28 cellular contexts compared by ENCODE assay signal in genomic region chr4:170854097-170854496, GRCh38.
"Had no signal": no experiment of that assay in that cellular context is flagged by ENCODE, and none has a peak within 500 bp of the region (broad histone marks: within the 10 kb centered on the region; RNA-seq: fewer than 3 reads in every experiment).

No MANE protein-coding gene starts in this region.

- H3K4me1 ChIP-seq: ascending aorta had no signal

- H3K4me3 ChIP-seq: ascending aorta, cardiac muscle cell had no signal

- H3K27ac Mint-ChIP-seq: activated CD4-positive, alpha-beta memory T cell treated with anti-CD3 and anti-CD28 coated beads, Interleukin-2, amount 10 ng/mL, durations not matched to agents 7 days and 5 days; activated CD4-positive, alpha-beta T cell treated with anti-CD3 and anti-CD28 coated beads for 36 hours; activated CD4-positive, alpha-beta T cell treated with anti-CD3 and anti-CD28 coated beads, Interleukin-2, amount 10 ng/mL, durations not matched to agents 7 days and 5 days; activated CD8-positive, alpha-beta memory T cell treated with anti-CD3 and anti-CD28 coated beads, Interleukin-2, amount 10 ng/mL, durations not matched to agents 7 days and 5 days; activated CD8-positive, alpha-beta T cell treated with anti-CD3 and anti-CD28 coated beads, Interleukin-2, amount 10 ng/mL, durations not matched to agents 7 days and 5 days; activated naive CD4-positive, alpha-beta T cell treated with anti-CD3 and anti-CD28 coated beads, Interleukin-2, amount 10 ng/mL, durations not matched to agents 7 days and 5 days; activated naive CD4-positive, alpha-beta T cell treated with anti-CD3 and anti-CD28 coated beads, Interleukin-2, amount 50 U/mL, for 24 hours; activated naive CD8-positive, alpha-beta T cell; activated naive CD8-positive, alpha-beta T cell treated with anti-CD3 and anti-CD28 coated beads, Interleukin-2, amount 10 ng/mL, durations not matched to agents 7 days and 5 days; activated naive CD8-positive, alpha-beta T cell treated with anti-CD3 and anti-CD28 coated beads, Interleukin-2, amount 50 U/mL, for 24 hours; activated T-cell treated with anti-CD3 and anti-CD28 coated beads, Interleukin-2, amount 50 U/mL, for 24 hours; activated T-helper 2 cell treated with anti-CD3 and anti-CD28 coated beads, Interferon-gamma antibody, Interleukin-2, Interleukin-4, amounts not matched to agents 10 μg/mL and 5 μg/mL and 100 μg/mL, durations not matched to agents 14 hours and 24 hours and 36 hours; brain; T-cell; T-helper 17 cell; WTC11 had no signal

- H3K9me3 ChIP-seq: ascending aorta had no signal

- H3K4me3 Mint-ChIP-seq: activated CD4-positive, alpha-beta memory T cell treated with anti-CD3 and anti-CD28 coated beads, Interleukin-2, amount 10 ng/mL, durations not matched to agents 7 days and 5 days; activated CD4-positive, alpha-beta T cell treated with anti-CD3 and anti-CD28 coated beads for 36 hours; activated CD4-positive, alpha-beta T cell treated with anti-CD3 and anti-CD28 coated beads, Interleukin-2, amount 10 ng/mL, durations not matched to agents 7 days and 5 days; activated CD8-positive, alpha-beta memory T cell treated with anti-CD3 and anti-CD28 coated beads, Interleukin-2, amount 10 ng/mL, durations not matched to agents 7 days and 5 days; activated CD8-positive, alpha-beta T cell treated with anti-CD3 and anti-CD28 coated beads, Interleukin-2, amount 10 ng/mL, durations not matched to agents 7 days and 5 days; activated naive CD4-positive, alpha-beta T cell treated with anti-CD3 and anti-CD28 coated beads, Interleukin-2, amount 10 ng/mL, durations not matched to agents 7 days and 5 days; activated naive CD4-positive, alpha-beta T cell treated with anti-CD3 and anti-CD28 coated beads, Interleukin-2, amount 50 U/mL, for 24 hours; activated naive CD8-positive, alpha-beta T cell; activated naive CD8-positive, alpha-beta T cell treated with anti-CD3 and anti-CD28 coated beads, Interleukin-2, amount 10 ng/mL, durations not matched to agents 7 days and 5 days; activated naive CD8-positive, alpha-beta T cell treated with anti-CD3 and anti-CD28 coated beads, Interleukin-2, amount 50 U/mL, for 24 hours; activated T-cell treated with anti-CD3 and anti-CD28 coated beads, Interleukin-2, amount 50 U/mL, for 24 hours; brain; central memory CD8-positive, alpha-beta T cell; T-cell; T-helper 17 cell; WTC11 had no signal

- H3K27ac ChIP-seq: ascending aorta, cardiac muscle cell, WERI-Rb-1 had no signal

- H3K27me3 ChIP-seq: ascending aorta, cardiac muscle cell had no signal

- H3K4me1 Mint-ChIP-seq: activated CD4-positive, alpha-beta memory T cell treated with anti-CD3 and anti-CD28 coated beads, Interleukin-2, amount 10 ng/mL, durations not matched to agents 7 days and 5 days; activated CD4-positive, alpha-beta T cell treated with anti-CD3 and anti-CD28 coated beads for 36 hours; activated CD8-positive, alpha-beta memory T cell treated with anti-CD3 and anti-CD28 coated beads, Interleukin-2, amount 10 ng/mL, durations not matched to agents 7 days and 5 days; activated naive CD4-positive, alpha-beta T cell treated with anti-CD3 and anti-CD28 coated beads, Interleukin-2, amount 10 ng/mL, durations not matched to agents 7 days and 5 days; activated naive CD4-positive, alpha-beta T cell treated with anti-CD3 and anti-CD28 coated beads, Interleukin-2, amount 50 U/mL, for 24 hours; activated naive CD8-positive, alpha-beta T cell treated with anti-CD3 and anti-CD28 coated beads, Interleukin-2, amount 50 U/mL, for 24 hours; brain; central memory CD8-positive, alpha-beta T cell; T-cell; T-helper 17 cell had no signal

- H3K36me3 Mint-ChIP-seq: activated CD8-positive, alpha-beta memory T cell treated with anti-CD3 and anti-CD28 coated beads, Interleukin-2, amount 10 ng/mL, durations not matched to agents 7 days and 5 days; activated naive CD4-positive, alpha-beta T cell treated with anti-CD3 and anti-CD28 coated beads, Interleukin-2, amount 10 ng/mL, durations not matched to agents 7 days and 5 days; activated naive CD4-positive, alpha-beta T cell treated with anti-CD3 and anti-CD28 coated beads, Interleukin-2, amount 50 U/mL, for 24 hours; activated naive CD8-positive, alpha-beta T cell; activated naive CD8-positive, alpha-beta T cell treated with anti-CD3 and anti-CD28 coated beads, Interleukin-2, amount 10 ng/mL, durations not matched to agents 7 days and 5 days; brain; T-cell; WTC11 had no signal

- H3K9me3 Mint-ChIP-seq: activated CD4-positive, alpha-beta T cell treated with anti-CD3 and anti-CD28 coated beads, Interleukin-2, amount 10 ng/mL, durations not matched to agents 7 days and 5 days; activated naive CD4-positive, alpha-beta T cell treated with anti-CD3 and anti-CD28 coated beads, Interleukin-2, amount 50 U/mL, for 24 hours; activated naive CD8-positive, alpha-beta T cell treated with anti-CD3 and anti-CD28 coated beads, Interleukin-2, amount 10 ng/mL, durations not matched to agents 7 days and 5 days; activated naive CD8-positive, alpha-beta T cell treated with anti-CD3 and anti-CD28 coated beads, Interleukin-2, amount 50 U/mL, for 24 hours; activated T-helper 2 cell treated with anti-CD3 and anti-CD28 coated beads, Interferon-gamma antibody, Interleukin-2, Interleukin-4, amounts not matched to agents 10 μg/mL and 5 μg/mL and 100 μg/mL, durations not matched to agents 14 hours and 24 hours and 36 hours had no signal

- DNase-seq: activated CD4-positive, alpha-beta memory T cell treated with anti-CD3 and anti-CD28 coated beads, Interleukin-2, amount 10 ng/mL, durations not matched to agents 7 days and 5 days; activated CD4-positive, alpha-beta T cell treated with anti-CD3 and anti-CD28 coated beads for 1 hour; activated CD4-positive, CD25-positive, alpha-beta regulatory T cell; activated CD8-positive, alpha-beta memory T cell treated with anti-CD3 and anti-CD28 coated beads for 24 hours; activated effector memory CD4-positive, alpha-beta T cell treated with Interleukin-2 at 50 U/mL for 16 hours; activated gamma-delta T cell; activated naive CD4-positive, alpha-beta T cell treated with Interleukin-2 at 50 U/mL for 16 hours; activated T-cell treated with anti-CD3 and anti-CD28 coated beads, Interleukin-2, amount 50 U/mL, for 24 hours; cerebellar nuclear complex; T-cell; T-helper 17 cell; T1000 had no signal

- H3K36me3 ChIP-seq: ascending aorta, cardiac muscle cell, WERI-Rb-1 had no signal

- H3K27me3 Mint-ChIP-seq: activated CD4-positive, alpha-beta memory T cell treated with anti-CD3 and anti-CD28 coated beads, Interleukin-2, amount 10 ng/mL, durations not matched to agents 7 days and 5 days; activated CD4-positive, alpha-beta T cell treated with anti-CD3 and anti-CD28 coated beads for 36 hours; activated CD4-positive, alpha-beta T cell treated with anti-CD3 and anti-CD28 coated beads, Interleukin-2, amount 10 ng/mL, durations not matched to agents 7 days and 5 days; activated CD8-positive, alpha-beta memory T cell treated with anti-CD3 and anti-CD28 coated beads, Interleukin-2, amount 10 ng/mL, durations not matched to agents 7 days and 5 days; activated naive CD4-positive, alpha-beta T cell treated with anti-CD3 and anti-CD28 coated beads, Interleukin-2, amount 10 ng/mL, durations not matched to agents 7 days and 5 days; activated naive CD4-positive, alpha-beta T cell treated with anti-CD3 and anti-CD28 coated beads, Interleukin-2, amount 50 U/mL, for 24 hours; activated naive CD8-positive, alpha-beta T cell; activated naive CD8-positive, alpha-beta T cell treated with anti-CD3 and anti-CD28 coated beads, Interleukin-2, amount 10 ng/mL, durations not matched to agents 7 days and 5 days; activated naive CD8-positive, alpha-beta T cell treated with anti-CD3 and anti-CD28 coated beads, Interleukin-2, amount 50 U/mL, for 24 hours; activated T-cell treated with anti-CD3 and anti-CD28 coated beads, Interleukin-2, amount 50 U/mL, for 24 hours; brain; central memory CD8-positive, alpha-beta T cell; T-cell; T-helper 17 cell had no signal
